Comparison of ENCODE assay signal across 11 cellular contexts in genomic region chr2:17540813-17541513, GRCh38. TPM values are rescaled to one million over a fixed set of nuclear protein-coding genes. Genes with fewer than 3 reads are reported as not detected.
DNase-seq lines count a peak whose midpoint lies in the region; ATAC-seq and TF ChIP-seq lines count a peak whose summit lies in the region.
"Had no signal": no experiment of that assay in that cellular context is flagged by ENCODE, and none has a peak within 500 bp of the region (broad histone marks: within the 10 kb centered on the region; RNA-seq: fewer than 3 reads in every experiment).

No MANE protein-coding gene starts in this region.

- no peaks in the 10 kb centered on the region for H3K36me3 Mint-ChIP-seq in activated naive CD4-positive, alpha-beta T cell treated with anti-CD3 and anti-CD28 coated beads, Interleukin-2, amount 10 ng/mL, durations not matched to agents 7 days and 5 days

- DNase-seq in heart right ventricle (no peak), Right ventricle myocardium inferior (ENCODE audit: missing footprints) (no peak), uterus (no peak), NCI-H2196 (lab: John Stamatoyannopoulos, UW; ENCODE audit: unreplicated experiment) (no peak), NCI-H2107 (lab: John Stamatoyannopoulos, UW) (no peak)
- DNase-seq in activated naive CD4-positive, alpha-beta T cell treated with anti-CD3 and anti-CD28 coated beads, Interleukin-2, amount 10 ng/mL, durations not matched to agents 7 days and 5 days: no peak
- DNase-seq: NCI-H2029 treated with DMSO at 0.1 percent for 48 hours had no signal

- H3K4me3 Mint-ChIP-seq in activated naive CD4-positive, alpha-beta T cell treated with anti-CD3 and anti-CD28 coated beads, Interleukin-2, amount 10 ng/mL, durations not matched to agents 7 days and 5 days: no peak overlapping the region

- intact Hi-C loops in heart right ventricle (cut with DNase I) (loop anchor here in 2 of 10 donors (5.0 to 10.0 kb wide), 2 partner anchors 71 to 104 kb away; no protein-coding TSS in a partner anchor), Right ventricle myocardium inferior (cut with DNase I) (loop anchor here (2.0 to 10.0 kb wide), 3 partner anchors 70 to 126 kb away; no protein-coding TSS in a partner anchor), uterus (cut with DNase I; ENCODE audit: low total_unique reads) (no loop called here)

- peaks cover 0 to 19% (median 3%) of the 10 kb centered on the region in 9 donors for H3K4me1 ChIP-seq in heart right ventricle
- H3K4me1 ChIP-seq in mucosa of rectum (ENCODE audit: control insufficient read depth in 2 of 2, insufficient read depth in 2 of 2, low read length in 2 of 2): peaks cover 0 to 3% of the 10 kb centered on the region in 2 donors
- H3K4me1 ChIP-seq in uterus: no peaks in the 10 kb centered on the region

- H3K36me3 ChIP-seq in heart right ventricle (no peaks in the 10 kb centered on the region), mucosa of rectum (ENCODE audit: control insufficient read depth in 2 of 2, insufficient read depth in 2 of 2, low read length in 2 of 2) (no peaks in the 10 kb centered on the region), uterus (no peaks in the 10 kb centered on the region)

- CTCF ChIA-PET in activated naive CD4-positive, alpha-beta T cell treated with anti-CD3 and anti-CD28 coated beads, Interleukin-2, amount 10 ng/mL, durations not matched to agents 7 days and 5 days (lab: Charles Lee): no interaction called here

- WGBS in heart right ventricle, 2 donors: 0 to 1% methylated on average over 21 of the region's 21 CpGs

- H3K9me3 ChIP-seq in heart right ventricle (no peaks in the 10 kb centered on the region), mucosa of rectum (ENCODE audit: control insufficient read depth in 2 of 2, low read length in 2 of 2) (no peaks in the 10 kb centered on the region), uterus (no peaks in the 10 kb centered on the region)

- peaks cover 2% of the 10 kb centered on the region for H3K4me1 Mint-ChIP-seq in activated naive CD4-positive, alpha-beta T cell treated with anti-CD3 and anti-CD28 coated beads, Interleukin-2, amount 10 ng/mL, durations not matched to agents 7 days and 5 days

- TF ChIP-seq POLR2A in uterus (IDR thresholded peaks at IDR 0.05): no peak

- ATAC-seq in heart right ventricle: peak in 1 of 8 donors; percentile 1
- no peak for ATAC-seq in Right ventricle myocardium inferior

- H3K27me3 ChIP-seq in heart right ventricle (peaks cover 0 to 93% (median 69%) of the 10 kb centered on the region in 7 donors), mucosa of rectum (ENCODE audit: control insufficient read depth in 2 of 2, insufficient read depth in 2 of 2, low read length in 2 of 2) (no peaks in the 10 kb centered on the region), uterus (peaks cover 0 to 14% of the 10 kb centered on the region in 2 donors)

- H3K27ac Mint-ChIP-seq in activated naive CD4-positive, alpha-beta T cell treated with anti-CD3 and anti-CD28 coated beads, Interleukin-2, amount 10 ng/mL, durations not matched to agents 7 days and 5 days: no peak overlapping the region

- H3K27me3 Mint-ChIP-seq in activated naive CD4-positive, alpha-beta T cell treated with anti-CD3 and anti-CD28 coated beads, Interleukin-2, amount 10 ng/mL, durations not matched to agents 7 days and 5 days: peaks cover 57% of the 10 kb centered on the region

- H3K4me3 ChIP-seq in heart right ventricle (peak overlapping the region; percentile 34 to 65 (median 56)), mucosa of rectum (ENCODE audit: low read length in 2 of 2) (peak overlapping the region; percentile 79 to 88), uterus (peak overlapping the region; percentile 32 to 50)

- H3K9ac ChIP-seq in mucosa of rectum (ENCODE audit: low read depth in 1 of 2, low read length in 2 of 2): peak overlapping the region; percentile 24 to 69

- H3K27ac ChIP-seq in heart right ventricle (peak overlapping the region in 9 of 10 donors; percentile 70 to 90 (median 83)), cingulate gyrus (ENCODE audit: low read depth, low read length) (peak overlapping the region; percentile 42), mucosa of rectum (ENCODE audit: low read depth in 2 of 2, low read length in 2 of 2) (peak overlapping the region; percentile 51 to 83), uterus (peak overlapping the region; percentile 56 to 71)

- TF ChIP-seq CTCF in heart right ventricle (IDR thresholded peaks at IDR 0.05) (no peak), uterus (IDR thresholded peaks at IDR 0.05) (no peak)

- H3K9me3 Mint-ChIP-seq in activated naive CD4-positive, alpha-beta T cell treated with anti-CD3 and anti-CD28 coated beads, Interleukin-2, amount 10 ng/mL, durations not matched to agents 7 days and 5 days: no peaks in the 10 kb centered on the region

RNA-seq across cellular contexts. Expression of gene VSNL1, which starts 0.5 kb away (rescaled TPM):
- total RNA-seq in heart right ventricle (10 to 100 TPM; 10.1 to 24.3 (median 17.9) TPM), Right ventricle myocardium inferior (10.4 TPM), uterus (1 to 10 TPM in 1 of 4 donors, under 1 TPM in 2, not detected in 1; 0.29 to 1.8 (median 0.61) TPM)
- 1 to 10 TPM; 5.9 to 9.8 TPM for polyA plus RNA-seq in heart right ventricle
- total RNA-seq: subcutaneous adipose tissue had no signal

RNA-seq across cellular contexts. Expression of gene RAD51AP2, which starts 22.7 kb away (rescaled TPM):
- total RNA-seq in heart right ventricle: under 1 TPM in 9 of 10 donors, not detected in 1; 0.06 to 0.49 (median 0.14) TPM
- under 1 TPM; 0.03 to 0.15 TPM for polyA plus RNA-seq in heart right ventricle
- total RNA-seq in Right ventricle myocardium inferior: 0.11 TPM
- under 1 TPM in 1 of 4 donors, not detected in 3; 0.69 TPM for total RNA-seq in uterus
- total RNA-seq: subcutaneous adipose tissue had no signal
- polyA plus RNA-seq: lung had no signal
